ENCODE assay signal across 10 cellular contexts in genomic region chr2:197356136-197356535, GRCh38. TPM values are rescaled to one million over a fixed set of nuclear protein-coding genes. Genes with fewer than 3 reads are reported as not detected.
DNase-seq lines count a peak whose midpoint lies in the region; ATAC-seq, FAIRE-seq and TF ChIP-seq lines count a peak whose summit lies in the region.
"Had no signal": no experiment of that assay in that cellular context is flagged by ENCODE, and none has a peak within 500 bp of the region (broad histone marks: within the 10 kb centered on the region; RNA-seq: fewer than 3 reads in every experiment).

No MANE protein-coding gene starts in this region.

- H3K4me3 ChIP-seq in brain microvascular endothelial cell (ENCODE audit: low read depth, low read length) (no peak overlapping the region), neural progenitor cell (no peak overlapping the region)
- H3K4me3 ChIP-seq: heart right ventricle had no signal

- peak overlapping the region; percentile 26 for H2AFZ ChIP-seq in neural progenitor cell (replicated peaks)

- in situ Hi-C loops in brain microvascular endothelial cell (cut with HindIII; ENCODE audit: low pct_ligation_motif_present, low sequenced_read_pairs), result no loop called here

- H3K4me3 Mint-ChIP-seq in activated CD4-positive, alpha-beta T cell treated with anti-CD3 and anti-CD28 coated beads for 36 hours, result peak overlapping the region; percentile 34
- no peak overlapping the region for H3K4me3 Mint-ChIP-seq in neural progenitor cell

- no peak overlapping the region for H3K27ac ChIP-seq in brain microvascular endothelial cell
- H3K27ac ChIP-seq in neural progenitor cell, result no peak overlapping the region
- H3K27ac ChIP-seq: heart right ventricle had no signal

- no peak overlapping the region for H3K9ac ChIP-seq in neural progenitor cell

- H4K20me1 ChIP-seq in neural progenitor cell (ENCODE audit: low read depth), result no peaks in the 10 kb centered on the region

- H3K36me3 Mint-ChIP-seq in activated CD4-positive, alpha-beta T cell treated with anti-CD3 and anti-CD28 coated beads for 36 hours (ENCODE audit: low read depth), result no peaks in the 10 kb centered on the region
- H3K36me3 Mint-ChIP-seq in neural progenitor cell, result no peaks in the 10 kb centered on the region

- no peaks in the 10 kb centered on the region for H3F3A ChIP-seq in neural progenitor cell (ENCODE audit: low read depth)

- peaks cover 44% of the 10 kb centered on the region for H3K4me1 Mint-ChIP-seq in activated CD4-positive, alpha-beta T cell treated with anti-CD3 and anti-CD28 coated beads for 36 hours
- peaks cover 2% of the 10 kb centered on the region for H3K4me1 Mint-ChIP-seq in neural progenitor cell

- POLR2A ChIA-PET in activated CD4-positive, alpha-beta T cell treated with anti-CD3 and anti-CD28 coated beads for 36 hours (lab: Charles Lee), result no interaction called here

- H3K79me2 ChIP-seq in neural progenitor cell (ENCODE audit: low read depth), result no peaks in the 10 kb centered on the region

- peak; percentile 25 for DNase-seq in activated CD4-positive, alpha-beta T cell treated with anti-CD3 and anti-CD28 coated beads for 36 hours
- DNase-seq in activated CD4-positive, alpha-beta T cell treated with anti-CD3 and anti-CD28 coated beads for 4 hours, result no peak
- DNase-seq in Kasumi-1 (lab: John Stamatoyannopoulos, UW) (peak; percentile 53 to 81), brain microvascular endothelial cell (no peak), neural progenitor cell (ENCODE audit: low spot score) (peak; percentile 21), HTR-8/SVneo (ENCODE audit: insufficient read length, low spot score) (no peak), putamen (ENCODE audit: low spot score) (no peak)
- DNase-seq: heart right ventricle, NCI-H1436 had no signal

- H3K27me3 ChIP-seq in brain microvascular endothelial cell (replicated peaks), result no peaks in the 10 kb centered on the region
- H3K27me3 ChIP-seq in neural progenitor cell, result no peaks in the 10 kb centered on the region
- H3K27me3 ChIP-seq: heart right ventricle had no signal

- ATAC-seq in activated CD4-positive, alpha-beta T cell treated with anti-CD3 and anti-CD28 coated beads for 36 hours, result peak; percentile 12
- ATAC-seq in GM19351 (IDR thresholded peaks at IDR 0.05; ENCODE audit: unreplicated experiment), result no peak
- ATAC-seq: heart right ventricle had no signal

- peak; percentile 61 for TF ChIP-seq CTCF in brain microvascular endothelial cell (IDR thresholded peaks at IDR 0.05; ENCODE audit: low read depth, low read length, missing control alignments)
- peak; percentile 45 for TF ChIP-seq CTCF in neural progenitor cell (IDR thresholded peaks at IDR 0.05)

- H3K27ac Mint-ChIP-seq in activated CD4-positive, alpha-beta T cell treated with anti-CD3 and anti-CD28 coated beads for 36 hours, result peak overlapping the region; percentile 77
- peak overlapping the region; percentile 4 for H3K27ac Mint-ChIP-seq in neural progenitor cell

- intact Hi-C loops in activated CD4-positive, alpha-beta T cell treated with anti-CD3 and anti-CD28 coated beads for 36 hours (cut with DNase I, micrococcal nuclease), result no loop called here

- no peaks in the 10 kb centered on the region for H3K4me1 ChIP-seq in neural progenitor cell
- H3K4me1 ChIP-seq: heart right ventricle had no signal

- H3K27me3 Mint-ChIP-seq in activated CD4-positive, alpha-beta T cell treated with anti-CD3 and anti-CD28 coated beads for 36 hours, result no peaks in the 10 kb centered on the region
- H3K27me3 Mint-ChIP-seq in neural progenitor cell (ENCODE audit: insufficient read depth, low read depth), result peaks cover 4% of the 10 kb centered on the region

- no peaks in the 10 kb centered on the region for H3K9me3 ChIP-seq in neural progenitor cell (ENCODE audit: low read depth)
- H3K9me3 ChIP-seq: heart right ventricle had no signal

- FAIRE-seq in HTR-8/SVneo (lab: Jason Lieb, UNC), result no peak

- CTCF ChIA-PET in activated CD4-positive, alpha-beta T cell treated with anti-CD3 and anti-CD28 coated beads for 36 hours (lab: Charles Lee), result interaction anchor here (0.8 to 1.9 kb wide), 3 partner anchors 24 to 219 kb away, joined by 3 to 4 read pairs (median 4); no protein-coding TSS in a partner anchor

- H3K36me3 ChIP-seq in brain microvascular endothelial cell (replicated peaks) (no peaks in the 10 kb centered on the region), neural progenitor cell (no peaks in the 10 kb centered on the region)
- H3K36me3 ChIP-seq: heart right ventricle had no signal

- H3K4me2 ChIP-seq in neural progenitor cell, result no peak overlapping the region

- H3K9me3 Mint-ChIP-seq in activated CD4-positive, alpha-beta T cell treated with anti-CD3 and anti-CD28 coated beads for 36 hours (ENCODE audit: low read depth), result peaks cover 2% of the 10 kb centered on the region
- H3K9me3 Mint-ChIP-seq in neural progenitor cell, result no peaks in the 10 kb centered on the region

RNA-seq across cellular contexts. Expression of gene ANKRD44, which starts 45.6 kb away (rescaled TPM):
- total RNA-seq in activated CD4-positive, alpha-beta T cell treated with anti-CD3 and anti-CD28 coated beads for 36 hours, result 100 to 1,000 TPM; 122 to 181 TPM
- total RNA-seq in neural progenitor cell (ENCODE audit: low replicate concordance), result 2.5 and 3.4 TPM in 2 replicates

Comparison
In these comparisons a context has a peak if more than half of its experiments do, and no peak if none do; other contexts are left out.
1. DNase-seq: peak in activated CD4-positive, alpha-beta T cell treated with anti-CD3 and anti-CD28 coated beads for 36 hours (single experiment), Kasumi-1 (2 of 2) and neural progenitor cell (single experiment); none in activated CD4-positive, alpha-beta T cell treated with anti-CD3 and anti-CD28 coated beads for 4 hours (0 of 2), brain microvascular endothelial cell (single experiment), HTR-8/SVneo (single experiment) and putamen (single experiment).
2. RNA of gene ANKRD44, which starts 45.6 kb away (total RNA-seq): 122 to 181 TPM in activated CD4-positive, alpha-beta T cell treated with anti-CD3 and anti-CD28 coated beads for 36 hours; 2.5 to 3.4 TPM in neural progenitor cell; every median in the first group is over 10 times any median in the second.